ENCODE assay signal across 22 cellular contexts in genomic region chrX:77768787-77769186, GRCh38. TPM values are rescaled to one million over a fixed set of nuclear protein-coding genes. Genes with fewer than 3 reads are reported as not detected.
A peak's percentile ranks its signal among the peaks of the same experiment; 100 is the strongest.
DNase-seq lines count a peak whose midpoint lies in the region; ATAC-seq, FAIRE-seq and TF ChIP-seq lines count a peak whose summit lies in the region.
"Had no signal": no experiment of that assay in that cellular context is flagged by ENCODE, and none has a peak within 500 bp of the region (broad histone marks: within the 10 kb centered on the region; RNA-seq: fewer than 3 reads in every experiment).

No MANE protein-coding gene starts in this region.

- H3K4me3 ChIP-seq in A549: no peak overlapping the region
- no peak overlapping the region for H3K4me3 ChIP-seq in astrocyte (ENCODE audit: insufficient read depth, low read depth, low read length)
- H3K4me3 ChIP-seq: psoas muscle had no signal

- H3K36me3 Mint-ChIP-seq in T-helper 1 cell treated with Interleukin-12 subunit alpha and Interleukin-12 subunit beta and Interleukin-4 antibody, amounts not matched to agents 30 μg/mL and 1 μg/mL, for 36 hours (ENCODE audit: low read depth): peaks cover 9% of the 10 kb centered on the region
- no peaks in the 10 kb centered on the region for H3K36me3 Mint-ChIP-seq in T-helper 17 cell (ENCODE audit: low read depth)
- H3K36me3 Mint-ChIP-seq in astrocyte (ENCODE audit: low read depth, unreplicated experiment): no peaks in the 10 kb centered on the region
- H3K36me3 Mint-ChIP-seq: activated naive CD4-positive, alpha-beta T cell treated with anti-CD3 and anti-CD28 coated beads, Interleukin-2, amount 50 U/mL, for 72 hours had no signal

- WGBS in A549 (ENCODE audit: missing lambda C conversion rate): 83% methylated on average over 2 of the region's 2 CpGs

- H3K4me3 Mint-ChIP-seq in T-helper 1 cell treated with Interleukin-12 subunit alpha and Interleukin-12 subunit beta and Interleukin-4 antibody, amounts not matched to agents 30 μg/mL and 1 μg/mL, for 36 hours: peak overlapping the region; percentile 41
- H3K4me3 Mint-ChIP-seq in T-helper 17 cell (peak overlapping the region; percentile 83), astrocyte (ENCODE audit: unreplicated experiment) (no peak overlapping the region)
- H3K4me3 Mint-ChIP-seq: type B pancreatic cell had no signal

- H3K4me1 Mint-ChIP-seq in T-helper 1 cell treated with Interleukin-12 subunit alpha and Interleukin-12 subunit beta and Interleukin-4 antibody, amounts not matched to agents 30 μg/mL and 1 μg/mL, for 36 hours (ENCODE audit: low read depth): peaks cover 9% of the 10 kb centered on the region
- peaks cover 9% of the 10 kb centered on the region for H3K4me1 Mint-ChIP-seq in T-helper 17 cell
- peaks cover 5% of the 10 kb centered on the region for H3K4me1 Mint-ChIP-seq in astrocyte (ENCODE audit: low read depth, unreplicated experiment)

- peaks cover 76% of the 10 kb centered on the region for H4K20me1 ChIP-seq in astrocyte (ENCODE audit: insufficient read depth, low read length)

- TF ChIP-seq RAD21 in A549 (conservative IDR thresholded peaks at IDR 0.05 in 1 of 2, IDR thresholded peaks at IDR 0.05 in 1 of 2): no peak

- peak overlapping the region; percentile 37 for H3K27ac Mint-ChIP-seq in T-helper 1 cell treated with Interleukin-12 subunit alpha and Interleukin-12 subunit beta and Interleukin-4 antibody, amounts not matched to agents 30 μg/mL and 1 μg/mL, for 36 hours
- no peak overlapping the region for H3K27ac Mint-ChIP-seq in T-helper 17 cell
- peak overlapping the region; percentile 55 for H3K27ac Mint-ChIP-seq in astrocyte (ENCODE audit: unreplicated experiment)
- H3K27ac Mint-ChIP-seq: type B pancreatic cell had no signal

- DNase-seq in T-helper 1 cell: no peak
- DNase-seq in A549 (ENCODE audit: low read depth in 1 of 2, low spot score in 1 of 2): no peak
- no peak for DNase-seq in T-helper 17 cell
- no peak for DNase-seq in astrocyte (ENCODE audit: low read depth)
- DNase-seq in NCI-H1417 (lab: John Stamatoyannopoulos, UW): no peak
- DNase-seq in stimulated activated CD4-positive, alpha-beta T cell treated with anti-CD3 and anti-CD28 coated beads, Interleukin-12 subunit alpha, Interleukin-12 subunit beta, amount 100 ng/mL, for 4 hours: no peak
- DNase-seq: cerebellar nuclear complex, GDM1, H7, kidney glomerular epithelial cell, mammary epithelial cell, NCI-H187 treated with DMSO at 0.1 percent for 48 hours, NCI-H2227 treated with DMSO at 0.1 percent for 48 hours, NCI-H774, psoas muscle, RPMI8226 had no signal

- no peak overlapping the region for H3K27ac ChIP-seq in A549
- H3K27ac ChIP-seq in astrocyte (ENCODE audit: low read depth, low read length): no peak overlapping the region
- H3K27ac ChIP-seq: 22Rv1, epithelial cell of prostate, psoas muscle had no signal

- H3K36me3 ChIP-seq in astrocyte (ENCODE audit: insufficient read depth, low read length): no peaks in the 10 kb centered on the region

- FAIRE-seq in A549 (lab: Jason Lieb, UNC): peak; percentile 28
- FAIRE-seq in astrocyte (lab: Jason Lieb, UNC): no peak

- no peaks in the 10 kb centered on the region for H3K9me3 ChIP-seq in A549
- no peaks in the 10 kb centered on the region for H3K9me3 ChIP-seq in T-helper 17 cell (ENCODE audit: control insufficient read depth, low read length, poor library complexity, severe bottlenecking)
- no peaks in the 10 kb centered on the region for H3K9me3 ChIP-seq in astrocyte (ENCODE audit: insufficient read depth, low read depth, low read length)
- H3K9me3 ChIP-seq: psoas muscle had no signal

- no peak for TF ChIP-seq POLR2A in A549 (IDR thresholded peaks at IDR 0.05; ENCODE audit: low read length)

- H3K79me2 ChIP-seq in astrocyte (ENCODE audit: insufficient read depth, low read length): peaks cover 81% of the 10 kb centered on the region

- POLR2A ChIA-PET in A549 (lab: Yijun Ruan, JAX): no interaction called here

- TF ChIP-seq EP300 in A549 (IDR thresholded peaks at IDR 0.05): no peak

- no peak overlapping the region for H3K9ac ChIP-seq in astrocyte (ENCODE audit: low read length)

- H3K9me3 Mint-ChIP-seq in T-helper 1 cell treated with Interleukin-12 subunit alpha and Interleukin-12 subunit beta and Interleukin-4 antibody, amounts not matched to agents 30 μg/mL and 1 μg/mL, for 36 hours: no peaks in the 10 kb centered on the region
- no peaks in the 10 kb centered on the region for H3K9me3 Mint-ChIP-seq in astrocyte (ENCODE audit: unreplicated experiment)
- H3K9me3 Mint-ChIP-seq: activated naive CD4-positive, alpha-beta T cell treated with anti-CD3 and anti-CD28 coated beads, Interleukin-2, amount 50 U/mL, for 72 hours; type B pancreatic cell had no signal

- ATAC-seq in A549 (no peak), T-helper 17 cell (peak; percentile 45), GM18909 (IDR thresholded peaks at IDR 0.05; ENCODE audit: poor library complexity, unreplicated experiment) (no peak)
- ATAC-seq: psoas muscle had no signal

- H3K4me2 ChIP-seq in A549 (no peak overlapping the region), astrocyte (ENCODE audit: low read length) (no peak overlapping the region)

- H3K4me1 ChIP-seq in A549 (no peaks in the 10 kb centered on the region; the same call in 2 of the 3 replicates), astrocyte (ENCODE audit: insufficient read depth, low read length) (no peaks in the 10 kb centered on the region)

- no peaks in the 10 kb centered on the region for H3K27me3 Mint-ChIP-seq in T-helper 1 cell treated with Interleukin-12 subunit alpha and Interleukin-12 subunit beta and Interleukin-4 antibody, amounts not matched to agents 30 μg/mL and 1 μg/mL, for 36 hours (ENCODE audit: low read depth)
- H3K27me3 Mint-ChIP-seq in T-helper 17 cell (no peaks in the 10 kb centered on the region), astrocyte (ENCODE audit: low read depth, unreplicated experiment) (no peaks in the 10 kb centered on the region)
- H3K27me3 Mint-ChIP-seq: type B pancreatic cell had no signal

- no peaks in the 10 kb centered on the region for H3K27me3 ChIP-seq in astrocyte (ENCODE audit: insufficient read depth, low read length)

- CTCF ChIA-PET in A549 (lab: Yijun Ruan, JAX): no interaction called here

- TF ChIP-seq CTCF in A549 (IDR thresholded peaks at IDR 0.05): no peak
- TF ChIP-seq CTCF in astrocyte (IDR thresholded peaks at IDR 0.05; ENCODE audit: insufficient read depth, low read depth, low read length): no peak

- no peak overlapping the region for H2AFZ ChIP-seq in astrocyte (ENCODE audit: low read depth, low read length)

TF ChIP-seq in A549, 52 proteins besides CTCF, POLR2A, EP300 and RAD21 (continues in another document):
- TF ChIP-seq NPAS2 (CRISPR knock-in tag; IDR thresholded peaks at IDR 0.05; ENCODE audit: borderline replicate concordance): no peak
- TF ChIP-seq HES2 (IDR thresholded peaks at IDR 0.05): no peak
- no peak for TF ChIP-seq JUNB (IDR thresholded peaks at IDR 0.05)
- no peak for TF ChIP-seq PHF8 (IDR thresholded peaks at IDR 0.05; ENCODE audit: borderline replicate concordance, low read depth)
- TF ChIP-seq HOXB5 (CRISPR knock-in tag; IDR thresholded peaks at IDR 0.05): no peak
- TF ChIP-seq BHLHE40 (IDR thresholded peaks at IDR 0.05; ENCODE audit: low read depth, low read length): no peak
- no peak for TF ChIP-seq ZSCAN20 (CRISPR knock-in tag; IDR thresholded peaks at IDR 0.05)
- TF ChIP-seq BCL3 (IDR thresholded peaks at IDR 0.05): no peak
- no peak for TF ChIP-seq JUN (IDR thresholded peaks at IDR 0.05)
- no peak for TF ChIP-seq POLR2AphosphoS2 (conservative IDR thresholded peaks at IDR 0.05; ENCODE audit: low read length)
- TF ChIP-seq RFX5 (IDR thresholded peaks at IDR 0.05): no peak
- TF ChIP-seq ZNF302 (CRISPR knock-in tag; IDR thresholded peaks at IDR 0.05): no peak
- no peak for TF ChIP-seq EHF (CRISPR knock-in tag; IDR thresholded peaks at IDR 0.05)
- TF ChIP-seq, protein P1, sequence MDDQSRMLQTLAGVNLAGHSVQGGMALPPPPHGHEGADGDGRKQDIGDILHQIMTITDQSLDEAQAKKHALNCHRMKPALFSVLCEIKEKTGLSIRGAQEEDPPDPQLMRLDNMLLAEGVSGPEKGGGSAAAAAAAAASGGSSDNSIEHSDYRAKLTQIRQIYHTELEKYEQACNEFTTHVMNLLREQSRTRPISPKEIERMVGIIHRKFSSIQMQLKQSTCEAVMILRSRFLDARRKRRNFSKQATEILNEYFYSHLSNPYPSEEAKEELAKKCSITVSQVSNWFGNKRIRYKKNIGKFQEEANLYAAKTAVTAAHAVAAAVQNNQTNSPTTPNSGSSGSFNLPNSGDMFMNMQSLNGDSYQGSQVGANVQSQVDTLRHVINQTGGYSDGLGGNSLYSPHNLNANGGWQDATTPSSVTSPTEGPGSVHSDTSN (IDR thresholded peaks at IDR 0.05): no peak
- TF ChIP-seq SREBF2 (IDR thresholded peaks at IDR 0.05): no peak
- TF ChIP-seq USF2 (IDR thresholded peaks at IDR 0.05): no peak

RNA-seq across cellular contexts. Expression of gene ATRX, which starts 17.2 kb away (rescaled TPM):
- polyA plus RNA-seq in A549 (2011; rRNA removed) (81.8 and 97.1 TPM in 2 replicates), A549 (2017; fragmentation: RNase III; extraction: RNeasy Plus Mini Kit Qiagen cat#74134 plus additional on column Dnase treatment) (34.1 to 35.2 TPM (median 34.7 TPM) in 3 replicates)
- polyA plus RNA-seq in A549 (2012; cell fraction: cytosol; rRNA removed): 13.1 and 14.1 TPM in 2 replicates
- polyA plus RNA-seq in A549 (2012; cell fraction: nucleus; rRNA removed): 17.8 and 24.8 TPM in 2 replicates
- 57.5 and 85.2 TPM in 2 replicates for polyA minus RNA-seq in A549 (2011; rRNA and poly(A)+ RNA removed)
- total RNA-seq in T-helper 17 cell (100 to 1,000 TPM; 103 to 104 TPM), astrocyte (99.6 and 106 TPM in 2 replicates)
